1 cellular context compared by ENCODE assay signal in the genomic region with DNA sequence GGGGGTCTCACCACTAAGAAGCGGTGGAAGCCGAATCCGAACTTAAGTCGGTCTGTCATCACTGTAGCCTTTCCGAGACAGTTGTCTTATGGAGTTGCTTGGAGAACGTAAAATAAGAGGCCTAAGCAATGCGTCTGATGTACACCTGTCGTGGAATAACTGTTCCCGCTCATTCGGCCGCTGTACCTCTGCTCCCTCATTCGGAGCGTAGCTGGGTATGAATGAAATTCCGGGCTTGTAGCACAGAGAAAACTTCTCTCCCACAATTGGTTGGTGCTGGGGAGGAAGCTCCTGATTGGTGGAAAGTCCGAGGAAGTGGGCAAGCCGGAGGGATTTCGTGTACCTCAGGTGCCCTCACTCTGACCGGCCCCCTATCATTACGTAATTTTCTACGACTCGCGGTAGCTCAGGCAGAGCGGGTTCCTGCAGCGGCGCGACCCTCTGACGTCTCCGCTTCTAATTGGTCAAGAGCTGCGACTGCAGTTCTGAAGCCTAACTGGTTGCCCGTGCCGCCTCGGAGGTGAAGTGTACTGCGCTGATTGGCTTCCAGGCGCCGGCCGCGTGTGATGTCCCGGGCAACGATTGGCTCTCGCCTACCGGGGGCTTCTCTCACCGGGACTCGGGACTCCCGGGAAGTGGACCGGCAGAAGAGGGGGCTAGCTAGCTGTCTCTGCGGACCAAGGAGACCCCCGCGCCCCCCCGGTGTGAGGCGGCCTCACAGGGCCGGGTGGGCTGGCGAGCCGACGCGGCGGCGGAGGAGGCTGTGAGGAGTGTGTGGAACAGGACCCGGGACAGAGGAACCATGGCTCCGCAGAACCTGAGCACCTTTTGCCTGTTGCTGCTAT.
TF ChIP-seq lines count a peak whose summit lies in the region.

A gene (plus strand): TSS at position 625 of the 845 bp plus-strand sequence. CDS start 178 bp downstream, at position 803.

TF ChIP-seq in HepG2, 621 proteins besides CTCF, POLR2A, EP300 and RAD21 (continued from another document and continues in another):
- TF ChIP-seq, protein P1, sequence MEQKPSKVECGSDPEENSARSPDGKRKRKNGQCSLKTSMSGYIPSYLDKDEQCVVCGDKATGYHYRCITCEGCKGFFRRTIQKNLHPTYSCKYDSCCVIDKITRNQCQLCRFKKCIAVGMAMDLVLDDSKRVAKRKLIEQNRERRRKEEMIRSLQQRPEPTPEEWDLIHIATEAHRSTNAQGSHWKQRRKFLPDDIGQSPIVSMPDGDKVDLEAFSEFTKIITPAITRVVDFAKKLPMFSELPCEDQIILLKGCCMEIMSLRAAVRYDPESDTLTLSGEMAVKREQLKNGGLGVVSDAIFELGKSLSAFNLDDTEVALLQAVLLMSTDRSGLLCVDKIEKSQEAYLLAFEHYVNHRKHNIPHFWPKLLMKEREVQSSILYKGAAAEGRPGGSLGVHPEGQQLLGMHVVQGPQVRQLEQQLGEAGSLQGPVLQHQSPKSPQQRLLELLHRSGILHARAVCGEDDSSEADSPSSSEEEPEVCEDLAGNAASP (CRISPR knock-in tag; IDR thresholded peaks at IDR 0.05; ENCODE audit: borderline replicate concordance), result peak; percentile 98
- TF ChIP-seq, protein P2, sequence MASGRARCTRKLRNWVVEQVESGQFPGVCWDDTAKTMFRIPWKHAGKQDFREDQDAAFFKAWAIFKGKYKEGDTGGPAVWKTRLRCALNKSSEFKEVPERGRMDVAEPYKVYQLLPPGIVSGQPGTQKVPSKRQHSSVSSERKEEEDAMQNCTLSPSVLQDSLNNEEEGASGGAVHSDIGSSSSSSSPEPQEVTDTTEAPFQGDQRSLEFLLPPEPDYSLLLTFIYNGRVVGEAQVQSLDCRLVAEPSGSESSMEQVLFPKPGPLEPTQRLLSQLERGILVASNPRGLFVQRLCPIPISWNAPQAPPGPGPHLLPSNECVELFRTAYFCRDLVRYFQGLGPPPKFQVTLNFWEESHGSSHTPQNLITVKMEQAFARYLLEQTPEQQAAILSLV (CRISPR knock-in tag; IDR thresholded peaks at IDR 0.05; ENCODE audit: borderline replicate concordance), result no peak
- TF ChIP-seq IRF2 (CRISPR knock-in tag; IDR thresholded peaks at IDR 0.05), result peak; percentile 38; the same call in 1 of the 2 replicates
- TF ChIP-seq JARID2 (CRISPR knock-in tag; IDR thresholded peaks at IDR 0.05; ENCODE audit: insufficient replicate concordance), result no peak
- TF ChIP-seq, protein P3, sequence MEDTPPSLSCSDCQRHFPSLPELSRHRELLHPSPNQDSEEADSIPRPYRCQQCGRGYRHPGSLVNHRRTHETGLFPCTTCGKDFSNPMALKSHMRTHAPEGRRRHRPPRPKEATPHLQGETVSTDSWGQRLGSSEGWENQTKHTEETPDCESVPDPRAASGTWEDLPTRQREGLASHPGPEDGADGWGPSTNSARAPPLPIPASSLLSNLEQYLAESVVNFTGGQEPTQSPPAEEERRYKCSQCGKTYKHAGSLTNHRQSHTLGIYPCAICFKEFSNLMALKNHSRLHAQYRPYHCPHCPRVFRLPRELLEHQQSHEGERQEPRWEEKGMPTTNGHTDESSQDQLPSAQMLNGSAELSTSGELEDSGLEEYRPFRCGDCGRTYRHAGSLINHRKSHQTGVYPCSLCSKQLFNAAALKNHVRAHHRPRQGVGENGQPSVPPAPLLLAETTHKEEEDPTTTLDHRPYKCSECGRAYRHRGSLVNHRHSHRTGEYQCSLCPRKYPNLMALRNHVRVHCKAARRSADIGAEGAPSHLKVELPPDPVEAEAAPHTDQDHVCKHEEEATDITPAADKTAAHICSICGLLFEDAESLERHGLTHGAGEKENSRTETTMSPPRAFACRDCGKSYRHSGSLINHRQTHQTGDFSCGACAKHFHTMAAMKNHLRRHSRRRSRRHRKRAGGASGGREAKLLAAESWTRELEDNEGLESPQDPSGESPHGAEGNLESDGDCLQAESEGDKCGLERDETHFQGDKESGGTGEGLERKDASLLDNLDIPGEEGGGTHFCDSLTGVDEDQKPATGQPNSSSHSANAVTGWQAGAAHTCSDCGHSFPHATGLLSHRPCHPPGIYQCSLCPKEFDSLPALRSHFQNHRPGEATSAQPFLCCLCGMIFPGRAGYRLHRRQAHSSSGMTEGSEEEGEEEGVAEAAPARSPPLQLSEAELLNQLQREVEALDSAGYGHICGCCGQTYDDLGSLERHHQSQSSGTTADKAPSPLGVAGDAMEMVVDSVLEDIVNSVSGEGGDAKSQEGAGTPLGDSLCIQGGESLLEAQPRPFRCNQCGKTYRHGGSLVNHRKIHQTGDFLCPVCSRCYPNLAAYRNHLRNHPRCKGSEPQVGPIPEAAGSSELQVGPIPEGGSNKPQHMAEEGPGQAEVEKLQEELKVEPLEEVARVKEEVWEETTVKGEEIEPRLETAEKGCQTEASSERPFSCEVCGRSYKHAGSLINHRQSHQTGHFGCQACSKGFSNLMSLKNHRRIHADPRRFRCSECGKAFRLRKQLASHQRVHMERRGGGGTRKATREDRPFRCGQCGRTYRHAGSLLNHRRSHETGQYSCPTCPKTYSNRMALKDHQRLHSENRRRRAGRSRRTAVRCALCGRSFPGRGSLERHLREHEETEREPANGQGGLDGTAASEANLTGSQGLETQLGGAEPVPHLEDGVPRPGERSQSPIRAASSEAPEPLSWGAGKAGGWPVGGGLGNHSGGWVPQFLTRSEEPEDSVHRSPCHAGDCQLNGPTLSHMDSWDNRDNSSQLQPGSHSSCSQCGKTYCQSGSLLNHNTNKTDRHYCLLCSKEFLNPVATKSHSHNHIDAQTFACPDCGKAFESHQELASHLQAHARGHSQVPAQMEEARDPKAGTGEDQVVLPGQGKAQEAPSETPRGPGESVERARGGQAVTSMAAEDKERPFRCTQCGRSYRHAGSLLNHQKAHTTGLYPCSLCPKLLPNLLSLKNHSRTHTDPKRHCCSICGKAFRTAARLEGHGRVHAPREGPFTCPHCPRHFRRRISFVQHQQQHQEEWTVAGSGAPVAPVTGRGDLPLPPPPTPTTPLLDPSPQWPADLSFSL (CRISPR knock-in tag; IDR thresholded peaks at IDR 0.05), result no peak
- no peak for TF ChIP-seq ZFP82 (CRISPR knock-in tag; IDR thresholded peaks at IDR 0.05; ENCODE audit: borderline replicate concordance)
- TF ChIP-seq MTF2 (CRISPR knock-in tag; IDR thresholded peaks at IDR 0.05; ENCODE audit: borderline replicate concordance), result no peak
- TF ChIP-seq, protein P4, sequence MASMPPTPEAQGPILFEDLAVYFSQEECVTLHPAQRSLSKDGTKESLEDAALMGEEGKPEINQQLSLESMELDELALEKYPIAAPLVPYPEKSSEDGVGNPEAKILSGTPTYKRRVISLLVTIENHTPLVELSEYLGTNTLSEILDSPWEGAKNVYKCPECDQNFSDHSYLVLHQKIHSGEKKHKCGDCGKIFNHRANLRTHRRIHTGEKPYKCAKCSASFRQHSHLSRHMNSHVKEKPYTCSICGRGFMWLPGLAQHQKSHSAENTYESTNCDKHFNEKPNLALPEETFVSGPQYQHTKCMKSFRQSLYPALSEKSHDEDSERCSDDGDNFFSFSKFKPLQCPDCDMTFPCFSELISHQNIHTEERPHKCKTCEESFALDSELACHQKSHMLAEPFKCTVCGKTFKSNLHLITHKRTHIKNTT (CRISPR knock-in tag; IDR thresholded peaks at IDR 0.05), result no peak
- no peak for TF ChIP-seq ZNF510 (CRISPR knock-in tag; IDR thresholded peaks at IDR 0.05; ENCODE audit: low read depth)
- no peak for TF ChIP-seq ZSCAN20 (CRISPR knock-in tag; IDR thresholded peaks at IDR 0.05; ENCODE audit: borderline replicate concordance)
- TF ChIP-seq MBD4 (IDR thresholded peaks at IDR 0.05; ENCODE audit: borderline replicate concordance, low read length), result no peak
- no peak for TF ChIP-seq KLF13 (CRISPR knock-in tag; IDR thresholded peaks at IDR 0.05)
- no peak for TF ChIP-seq NR2F6 (IDR thresholded peaks at IDR 0.05)
- TF ChIP-seq NR2F6 (CRISPR knock-in tag; IDR thresholded peaks at IDR 0.05), result no peak
- no peak for TF ChIP-seq BORCS8-MEF2B (CRISPR knock-in tag; IDR thresholded peaks at IDR 0.05)
- TF ChIP-seq, protein P5, sequence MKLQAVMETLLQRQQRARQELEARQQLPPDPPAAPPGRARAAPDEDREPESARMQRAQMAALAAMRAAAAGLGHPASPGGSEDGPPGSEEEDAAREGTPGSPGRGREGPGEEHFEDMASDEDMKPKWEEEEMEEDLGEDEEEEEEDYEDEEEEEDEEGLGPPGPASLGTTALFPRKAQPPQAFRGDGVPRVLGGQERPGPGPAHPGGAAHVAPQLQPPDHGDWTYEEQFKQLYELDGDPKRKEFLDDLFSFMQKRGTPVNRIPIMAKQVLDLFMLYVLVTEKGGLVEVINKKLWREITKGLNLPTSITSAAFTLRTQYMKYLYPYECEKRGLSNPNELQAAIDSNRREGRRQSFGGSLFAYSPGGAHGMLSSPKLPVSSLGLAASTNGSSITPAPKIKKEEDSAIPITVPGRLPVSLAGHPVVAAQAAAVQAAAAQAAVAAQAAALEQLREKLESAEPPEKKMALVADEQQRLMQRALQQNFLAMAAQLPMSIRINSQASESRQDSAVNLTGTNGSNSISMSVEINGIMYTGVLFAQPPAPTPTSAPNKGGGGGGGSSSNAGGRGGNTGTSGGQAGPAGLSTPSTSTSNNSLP (IDR thresholded peaks at IDR 0.05; ENCODE audit: low read depth, low read length), result no peak
- TF ChIP-seq CEBPB (IDR thresholded peaks at IDR 0.05; ENCODE audit: borderline replicate concordance, low read depth, low read length), result peak; percentile 94
- peak; percentile 52 for TF ChIP-seq RBM39 (IDR thresholded peaks at IDR 0.05; ENCODE audit: low read depth, low read length, poor library complexity, severe bottlenecking)
- TF ChIP-seq, protein P6, sequence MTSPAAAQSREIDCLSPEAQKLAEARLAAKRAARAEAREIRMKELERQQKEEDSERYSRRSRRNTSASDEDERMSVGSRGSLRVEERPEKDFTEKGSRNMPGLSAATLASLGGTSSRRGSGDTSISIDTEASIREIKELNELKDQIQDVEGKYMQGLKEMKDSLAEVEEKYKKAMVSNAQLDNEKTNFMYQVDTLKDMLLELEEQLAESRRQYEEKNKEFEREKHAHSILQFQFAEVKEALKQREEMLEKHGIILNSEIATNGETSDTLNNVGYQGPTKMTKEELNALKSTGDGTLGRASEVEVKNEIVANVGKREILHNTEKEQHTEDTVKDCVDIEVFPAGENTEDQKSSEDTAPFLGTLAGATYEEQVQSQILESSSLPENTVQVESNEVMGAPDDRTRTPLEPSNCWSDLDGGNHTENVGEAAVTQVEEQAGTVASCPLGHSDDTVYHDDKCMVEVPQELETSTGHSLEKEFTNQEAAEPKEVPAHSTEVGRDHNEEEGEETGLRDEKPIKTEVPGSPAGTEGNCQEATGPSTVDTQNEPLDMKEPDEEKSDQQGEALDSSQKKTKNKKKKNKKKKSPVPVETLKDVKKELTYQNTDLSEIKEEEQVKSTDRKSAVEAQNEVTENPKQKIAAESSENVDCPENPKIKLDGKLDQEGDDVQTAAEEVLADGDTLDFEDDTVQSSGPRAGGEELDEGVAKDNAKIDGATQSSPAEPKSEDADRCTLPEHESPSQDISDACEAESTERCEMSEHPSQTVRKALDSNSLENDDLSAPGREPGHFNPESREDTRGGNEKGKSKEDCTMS (CRISPR knock-in tag; conservative IDR thresholded peaks at IDR 0.05), result no peak
- TF ChIP-seq MTF1 (CRISPR knock-in tag; IDR thresholded peaks at IDR 0.05), result no peak
- TF ChIP-seq RORA (CRISPR knock-in tag; IDR thresholded peaks at IDR 0.05), result no peak
- peak; percentile 75; the same call in 1 of the 2 replicates for TF ChIP-seq XBP1 (CRISPR knock-in tag; IDR thresholded peaks at IDR 0.05)
- peak; percentile 66; the same call in 1 of the 2 replicates for TF ChIP-seq ERF (CRISPR knock-in tag; IDR thresholded peaks at IDR 0.05)
- no peak for TF ChIP-seq PAX8 (CRISPR knock-in tag; IDR thresholded peaks at IDR 0.05; ENCODE audit: borderline replicate concordance)
- no peak for TF ChIP-seq ZNF343 (CRISPR knock-in tag; IDR thresholded peaks at IDR 0.05)
- no peak for TF ChIP-seq ZNF30 (CRISPR knock-in tag; IDR thresholded peaks at IDR 0.05)
- peak; percentile 85 for TF ChIP-seq SP2 (CRISPR knock-in tag; IDR thresholded peaks at IDR 0.05)
- no peak for TF ChIP-seq SMC3 (IDR thresholded peaks at IDR 0.05; ENCODE audit: low read length)
- TF ChIP-seq ZNF790 (CRISPR knock-in tag; IDR thresholded peaks at IDR 0.05; ENCODE audit: borderline replicate concordance), result no peak
- no peak for TF ChIP-seq ZNF841 (CRISPR knock-in tag; IDR thresholded peaks at IDR 0.05; ENCODE audit: borderline replicate concordance)
- TF ChIP-seq, protein P7, sequence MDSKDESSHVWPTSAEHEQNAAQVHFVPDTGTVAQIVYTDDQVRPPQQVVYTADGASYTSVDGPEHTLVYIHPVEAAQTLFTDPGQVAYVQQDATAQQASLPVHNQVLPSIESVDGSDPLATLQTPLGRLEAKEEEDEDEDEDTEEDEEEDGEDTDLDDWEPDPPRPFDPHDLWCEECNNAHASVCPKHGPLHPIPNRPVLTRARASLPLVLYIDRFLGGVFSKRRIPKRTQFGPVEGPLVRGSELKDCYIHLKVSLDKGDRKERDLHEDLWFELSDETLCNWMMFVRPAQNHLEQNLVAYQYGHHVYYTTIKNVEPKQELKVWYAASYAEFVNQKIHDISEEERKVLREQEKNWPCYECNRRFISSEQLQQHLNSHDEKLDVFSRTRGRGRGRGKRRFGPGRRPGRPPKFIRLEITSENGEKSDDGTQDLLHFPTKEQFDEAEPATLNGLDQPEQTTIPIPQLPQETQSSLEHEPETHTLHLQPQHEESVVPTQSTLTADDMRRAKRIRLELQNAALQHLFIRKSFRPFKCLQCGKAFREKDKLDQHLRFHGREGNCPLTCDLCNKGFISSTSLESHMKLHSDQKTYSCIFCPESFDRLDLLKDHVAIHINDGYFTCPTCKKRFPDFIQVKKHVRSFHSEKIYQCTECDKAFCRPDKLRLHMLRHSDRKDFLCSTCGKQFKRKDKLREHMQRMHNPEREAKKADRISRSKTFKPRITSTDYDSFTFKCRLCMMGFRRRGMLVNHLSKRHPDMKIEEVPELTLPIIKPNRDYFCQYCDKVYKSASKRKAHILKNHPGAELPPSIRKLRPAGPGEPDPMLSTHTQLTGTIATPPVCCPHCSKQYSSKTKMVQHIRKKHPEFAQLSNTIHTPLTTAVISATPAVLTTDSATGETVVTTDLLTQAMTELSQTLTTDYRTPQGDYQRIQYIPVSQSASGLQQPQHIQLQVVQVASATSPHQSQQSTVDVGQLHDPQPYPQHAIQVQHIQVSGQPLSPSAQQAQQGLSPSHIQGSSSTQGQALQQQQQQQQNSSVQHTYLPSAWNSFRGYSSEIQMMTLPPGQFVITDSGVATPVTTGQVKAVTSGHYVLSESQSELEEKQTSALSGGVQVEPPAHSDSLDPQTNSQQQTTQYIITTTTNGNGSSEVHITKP (CRISPR knock-in tag; IDR thresholded peaks at IDR 0.05; ENCODE audit: low read depth), result no peak
- TF ChIP-seq ZBTB38 (CRISPR knock-in tag; IDR thresholded peaks at IDR 0.05), result no peak
- TF ChIP-seq ZNF746 (CRISPR knock-in tag; IDR thresholded peaks at IDR 0.05), result no peak
- TF ChIP-seq PITX1 (CRISPR knock-in tag; IDR thresholded peaks at IDR 0.05), result peak; percentile 39; the same call in 1 of the 2 replicates
- TF ChIP-seq, protein P8, sequence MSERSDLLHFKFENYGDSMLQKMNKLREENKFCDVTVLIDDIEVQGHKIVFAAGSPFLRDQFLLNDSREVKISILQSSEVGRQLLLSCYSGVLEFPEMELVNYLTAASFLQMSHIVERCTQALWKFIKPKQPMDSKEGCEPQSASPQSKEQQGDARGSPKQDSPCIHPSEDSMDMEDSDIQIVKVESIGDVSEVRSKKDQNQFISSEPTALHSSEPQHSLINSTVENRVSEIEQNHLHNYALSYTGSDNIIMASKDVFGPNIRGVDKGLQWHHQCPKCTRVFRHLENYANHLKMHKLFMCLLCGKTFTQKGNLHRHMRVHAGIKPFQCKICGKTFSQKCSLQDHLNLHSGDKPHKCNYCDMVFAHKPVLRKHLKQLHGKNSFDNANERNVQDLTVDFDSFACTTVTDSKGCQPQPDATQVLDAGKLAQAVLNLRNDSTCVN (CRISPR knock-in tag; IDR thresholded peaks at IDR 0.05; ENCODE audit: borderline replicate concordance), result no peak
